ENCODE assay signal across 8 cellular contexts in genomic region chr14:89618309-89618708, GRCh38.
DNase-seq lines count a peak whose midpoint lies in the region; ATAC-seq, FAIRE-seq and TF ChIP-seq lines count a peak whose summit lies in the region.

No MANE protein-coding gene starts in this region.

- no peak for FAIRE-seq in HTR-8/SVneo (lab: Jason Lieb, UNC)

- H3K36me3 Mint-ChIP-seq in central memory CD8-positive, alpha-beta T cell (ENCODE audit: insufficient read depth): peaks cover 19% of the 10 kb centered on the region

- H3K27me3 Mint-ChIP-seq in central memory CD8-positive, alpha-beta T cell: no peaks in the 10 kb centered on the region

- WGBS in liver: under 1% methylated on average over 7 of the region's 7 CpGs
- WGBS in testis, 2 donors: 0 to 1% methylated on average over 7 of the region's 7 CpGs

- H3K27me3 ChIP-seq in DOHH2 (ENCODE audit: control insufficient read depth, low read length) (peaks cover 16% of the 10 kb centered on the region), liver (ENCODE audit: control insufficient read depth in 4 of 4, insufficient read depth in 4 of 4, low read length in 3 of 4) (no peaks in the 10 kb centered on the region), testis (no peaks in the 10 kb centered on the region)

- no peak for TF ChIP-seq CTCF in DOHH2 (IDR thresholded peaks at IDR 0.05; ENCODE audit: low read depth, low read length, poor library complexity, severe bottlenecking)
- TF ChIP-seq CTCF in liver (IDR thresholded peaks at IDR 0.05; ENCODE audit: low read depth, low read length, missing input control): no peak
- no peak for TF ChIP-seq CTCF in testis (IDR thresholded peaks at IDR 0.05)

- peak overlapping the region; percentile 92 for H3K4me3 Mint-ChIP-seq in central memory CD8-positive, alpha-beta T cell

- no peaks in the 10 kb centered on the region for H4K20me1 ChIP-seq in DOHH2 (ENCODE audit: control insufficient read depth, insufficient read depth, low read depth, low read length)

- no peaks in the 10 kb centered on the region for H3K36me3 ChIP-seq in DOHH2 (ENCODE audit: control insufficient read depth, low read length)
- no peaks in the 10 kb centered on the region for H3K36me3 ChIP-seq in liver (ENCODE audit: control insufficient read depth in 4 of 4, insufficient read depth in 3 of 4, low read depth in 1 of 4, low read length in 3 of 4)
- no peaks in the 10 kb centered on the region for H3K36me3 ChIP-seq in testis (ENCODE audit: low read depth, missing control alignments)

- no peaks in the 10 kb centered on the region for H3K79me2 ChIP-seq in DOHH2 (ENCODE audit: control insufficient read depth, low read length)

- H3K9me3 ChIP-seq in DOHH2 (ENCODE audit: control insufficient read depth, insufficient read depth, low read length) (no peaks in the 10 kb centered on the region), liver (ENCODE audit: control insufficient read depth in 4 of 4, low read length in 3 of 4) (no peaks in the 10 kb centered on the region), testis (no peaks in the 10 kb centered on the region)

- 0 out of 2 replicates have a peak, but pooled peaks cover 3% of the 10 kb centered on the region for H3F3A ChIP-seq in DOHH2 (ENCODE audit: control insufficient read depth, insufficient read depth)

- peak; percentile 10 for ATAC-seq in central memory CD8-positive, alpha-beta T cell (replicated peaks; ENCODE audit: extremely low read depth, poor library complexity, severe bottlenecking)

- DNase-seq in M059J (ENCODE audit: low read depth) (peak; percentile 29), testis (no peak), RKO (ENCODE audit: low spot score) (no peak), HTR-8/SVneo (ENCODE audit: insufficient read length, low spot score) (no peak)
- DNase-seq in central memory CD8-positive, alpha-beta T cell (ENCODE audit: low spot score in 2 of 2): no peak
- no peak for DNase-seq in activated CD4-positive, alpha-beta T cell treated with anti-CD3 and anti-CD28 coated beads, Interleukin-2, amount 50 U/mL, for 1 hour

- H3K4me3 ChIP-seq in DOHH2 (ENCODE audit: low read length) (peak overlapping the region; percentile 74), liver (ENCODE audit: low read depth in 1 of 3, low read length in 3 of 3) (peak overlapping the region; percentile 73 to 96 (median 85)), testis (peak overlapping the region; percentile 74 to 75)

- H3K9me3 Mint-ChIP-seq in central memory CD8-positive, alpha-beta T cell: no peaks in the 10 kb centered on the region

- peak overlapping the region; percentile 82 to 85 for H3K9ac ChIP-seq in liver (ENCODE audit: low read depth in 1 of 2, low read length in 2 of 2)

- peak overlapping the region; percentile 91 for H3K27ac Mint-ChIP-seq in central memory CD8-positive, alpha-beta T cell (ENCODE audit: low read depth)

- H3K4me1 Mint-ChIP-seq in central memory CD8-positive, alpha-beta T cell: peaks cover 80% of the 10 kb centered on the region

- TF ChIP-seq RAD21 in liver (IDR thresholded peaks at IDR 0.05): peak in 1 of 2 donors; percentile 43

- intact Hi-C loops in testis (cut with DNase I; ENCODE audit: low total_unique reads): no loop called here

- H3K4me2 ChIP-seq in DOHH2 (ENCODE audit: low read length): peak overlapping the region; percentile 85

- no peak overlapping the region for H3K27ac ChIP-seq in DOHH2 (ENCODE audit: low read depth, low read length)
- peak overlapping the region; percentile 88 to 93 for H3K27ac ChIP-seq in liver (ENCODE audit: low read depth in 1 of 2, low read length in 2 of 2)
- H3K27ac ChIP-seq in testis: peak overlapping the region; percentile 23 to 70

- H3K4me1 ChIP-seq in DOHH2 (ENCODE audit: control insufficient read depth, low read length): peaks cover 56% of the 10 kb centered on the region
- H3K4me1 ChIP-seq in liver (ENCODE audit: control insufficient read depth in 4 of 4, insufficient read depth in 4 of 4, low read length in 3 of 4): peaks cover 3 to 38% (median 16%) of the 10 kb centered on the region in 4 donors
- peaks cover 14% of the 10 kb centered on the region for H3K4me1 ChIP-seq in testis

- no peak for TF ChIP-seq POLR2A in testis (IDR thresholded peaks at IDR 0.05)

- no peaks in the 10 kb centered on the region for H3K9me2 ChIP-seq in DOHH2 (replicated peaks; ENCODE audit: control insufficient read depth, low read length)

TF ChIP-seq in liver, 16 proteins besides CTCF, POLR2A, EP300 and RAD21:
- TF ChIP-seq FOXA1 (IDR thresholded peaks at IDR 0.05): no peak
- TF ChIP-seq SP1 (IDR thresholded peaks at IDR 0.05): no peak
- no peak for TF ChIP-seq HNF4G (IDR thresholded peaks at IDR 0.05)
- TF ChIP-seq YY1 (IDR thresholded peaks at IDR 0.05): peak; percentile 40
- peak; percentile 54 to 73 for TF ChIP-seq HNF4A (conservative IDR thresholded peaks at IDR 0.05)
- TF ChIP-seq NR2F2 (IDR thresholded peaks at IDR 0.05): no peak
- TF ChIP-seq MAX (IDR thresholded peaks at IDR 0.05): peak; percentile 20
- no peak for TF ChIP-seq ZBTB33 (IDR thresholded peaks at IDR 0.05)
- TF ChIP-seq FOXA2 (IDR thresholded peaks at IDR 0.05): no peak
- no peak for TF ChIP-seq EGR1 (IDR thresholded peaks at IDR 0.05; ENCODE audit: low read depth in 2 of 2)
- no peak for TF ChIP-seq TAF1 (conservative IDR thresholded peaks at IDR 0.05)
- TF ChIP-seq REST (IDR thresholded peaks at IDR 0.05): peak; percentile 15
- peak; percentile 19 to 35 for TF ChIP-seq RXRA (IDR thresholded peaks at IDR 0.05)
- TF ChIP-seq GABPA (IDR thresholded peaks at IDR 0.05 in 1 of 2, conservative IDR thresholded peaks at IDR 0.05 in 1 of 2): no peak
- TF ChIP-seq ATF3 (IDR thresholded peaks at IDR 0.05): no peak
- no peak for TF ChIP-seq JUND (IDR thresholded peaks at IDR 0.05)
